16 cellular contexts compared by ENCODE assay signal in the genomic region with DNA sequence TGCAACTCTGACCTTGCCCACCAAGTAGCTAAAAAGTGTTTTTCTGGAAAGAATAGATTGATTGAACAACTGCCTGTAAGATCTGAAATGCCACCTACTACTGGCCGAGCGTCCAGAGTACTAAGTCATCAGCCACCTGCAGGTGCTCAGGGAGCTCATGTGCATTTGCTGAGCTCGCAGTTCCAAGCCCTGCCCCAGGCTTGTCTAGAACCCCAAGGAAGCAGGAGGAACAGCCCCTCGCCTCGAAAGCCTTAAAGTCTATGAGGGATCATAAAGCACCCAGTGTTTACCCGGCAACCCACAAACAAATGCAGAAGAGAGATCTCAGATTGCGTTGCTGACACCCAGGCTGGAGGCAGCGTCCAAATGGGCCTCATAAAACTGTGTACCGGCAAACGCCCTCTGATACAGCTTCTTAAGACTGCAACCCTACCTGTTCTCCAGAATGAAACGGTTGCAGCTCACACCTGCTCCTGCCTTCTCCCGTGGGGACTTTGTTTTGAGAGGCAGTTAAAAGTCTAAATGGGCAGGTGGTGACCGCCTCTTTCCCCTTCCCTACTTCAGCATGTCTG. TPM values are rescaled to one million over a fixed set of nuclear protein-coding genes. Genes with fewer than 3 reads are reported as not detected.
DNase-seq lines count a peak whose midpoint lies in the region; ATAC-seq and TF ChIP-seq lines count a peak whose summit lies in the region.
"Had no signal": no experiment of that assay in that cellular context is flagged by ENCODE, and none has a peak within 500 bp of the region (broad histone marks: within the 10 kb centered on the region; RNA-seq: fewer than 3 reads in every experiment).

No MANE protein-coding gene starts in this region.

- H3K9me3 Mint-ChIP-seq in Caco-2 (ENCODE audit: unreplicated experiment) (no peaks in the 10 kb centered on the region), brain (no peaks in the 10 kb centered on the region)

- H3K36me3 Mint-ChIP-seq in Caco-2 (ENCODE audit: insufficient read depth, unreplicated experiment), result peaks cover 67% of the 10 kb centered on the region
- H3K36me3 Mint-ChIP-seq in brain, result peaks cover 55% of the 10 kb centered on the region

- H3K4me3 Mint-ChIP-seq in Caco-2 (ENCODE audit: unreplicated experiment) (no peak overlapping the region), brain (peak overlapping the region in 1 of 5 experiments; percentile 15)

- no TSS peak for BruUV-seq in Caco-2 (replicated peaks; lab: Mats Ljungman, UMichigan)

- H2AFZ ChIP-seq in osteoblast (ENCODE audit: low read length), result no peak overlapping the region

- no peaks in the 10 kb centered on the region for H4K20me1 ChIP-seq in osteoblast (ENCODE audit: insufficient read depth, low read length)

- no peak for ATAC-seq in GM21381 (IDR thresholded peaks at IDR 0.05; ENCODE audit: unreplicated experiment)
- ATAC-seq: stimulated activated naive CD8-positive, alpha-beta T cell treated with anti-CD3 and anti-CD28 coated beads, Interleukin-15, Interleukin-2, amounts not matched to agents 100 U/mL and 50 U/mL, for 24 hours had no signal

- no peak overlapping the region for H3K4me2 ChIP-seq in osteoblast (ENCODE audit: insufficient read depth, low read length)
- H3K4me2 ChIP-seq: SK-N-SH had no signal

- H3K27me3 Mint-ChIP-seq in Caco-2 (ENCODE audit: insufficient read depth, unreplicated experiment), result no peaks in the 10 kb centered on the region
- no peaks in the 10 kb centered on the region for H3K27me3 Mint-ChIP-seq in brain

- intact Hi-C loops in Caco-2 (cut with micrococcal nuclease; ENCODE audit: unreplicated experiment), result no loop called here

- no peak overlapping the region for H3K27ac ChIP-seq in osteoblast (ENCODE audit: low read depth, low read length)
- H3K27ac ChIP-seq: HL-60, spleen had no signal

- CTCF ChIA-PET in Caco-2 (lab: Charles Lee), result interaction anchor here (0.6 kb wide), 1 partner anchor 856 kb away, joined by 4 read pairs; no protein-coding TSS in a partner anchor

- H3K36me3 ChIP-seq in Caco-2 (ENCODE audit: control insufficient read depth, insufficient read depth, low read length) (peaks cover 3% of the 10 kb centered on the region; the same call in 1 of the 2 replicates), osteoblast (ENCODE audit: insufficient read depth, low read length) (peaks cover 21% of the 10 kb centered on the region)

- peaks cover 4% of the 10 kb centered on the region for H3K79me2 ChIP-seq in osteoblast (ENCODE audit: insufficient read depth, low read length)

- no peak for TF ChIP-seq CTCF in Caco-2 (IDR thresholded peaks at IDR 0.05; ENCODE audit: insufficient read depth in 1 of 2, low read depth in 1 of 2, low read length in 1 of 2, severe bottlenecking in 1 of 2, unreplicated experiment in 1 of 2)
- no peak for TF ChIP-seq CTCF in brain (conservative IDR thresholded peaks at IDR 0.05)
- no peak for TF ChIP-seq CTCF in osteoblast (IDR thresholded peaks at IDR 0.05; ENCODE audit: extremely low read depth, low read depth, low read length)

- DNase-seq in Caco-2 (no peak), NCI-H1436 treated with DMSO at 0.1 percent for 48 hours (lab: John Stamatoyannopoulos, UW) (peak; percentile 83), osteoblast (ENCODE audit: insufficient read length, low spot score, missing footprints) (peak; percentile 46), kidney glomerular epithelial cell (lab: John Stamatoyannopoulos, UW) (no peak)
- DNase-seq in activated CD4-positive, CD25-positive, alpha-beta regulatory T cell (lab: John Stamatoyannopoulos, UW), result no peak
- DNase-seq: activated CD8-positive, alpha-beta memory T cell treated with anti-CD3 and anti-CD28 coated beads, Interleukin-2, amount 50 U/mL, for 4 hours; activated naive CD4-positive, alpha-beta T cell treated with anti-CD3 and anti-CD28 coated beads, Interleukin-2, amount 50 U/mL, for 16 hours; KG1; NCI-H1092 treated with DMSO at 0.1 percent for 48 hours; NCI-H510A treated with DMSO at 0.1 percent for 48 hours; SK-N-SH; spleen; stimulated activated naive CD8-positive, alpha-beta T cell treated with anti-CD3 and anti-CD28 coated beads, Interleukin-15, Interleukin-2, amounts not matched to agents 100 U/mL and 50 U/mL, for 24 hours had no signal

- H3K27me3 ChIP-seq in Caco-2 (replicated peaks; ENCODE audit: control insufficient read depth, insufficient read depth, low read length), result no peaks in the 10 kb centered on the region
- H3K27me3 ChIP-seq in osteoblast (ENCODE audit: insufficient read depth, low read length), result no peaks in the 10 kb centered on the region
- H3K27me3 ChIP-seq: spleen had no signal

- POLR2A ChIA-PET in Caco-2 (lab: Charles Lee), result no interaction called here

- H3K4me3 ChIP-seq in Caco-2 (ENCODE audit: low read depth, low read length) (no peak overlapping the region), osteoblast (ENCODE audit: insufficient read depth, low read length) (no peak overlapping the region)
- H3K4me3 ChIP-seq: spleen had no signal

- H3K4me1 Mint-ChIP-seq in Caco-2 (ENCODE audit: low read depth, unreplicated experiment) (peaks cover 34% of the 10 kb centered on the region), brain (peaks cover 38% of the 10 kb centered on the region)

- peaks cover 42% of the 10 kb centered on the region for H3K4me1 ChIP-seq in Caco-2
- peaks cover 34% of the 10 kb centered on the region for H3K4me1 ChIP-seq in osteoblast (ENCODE audit: insufficient read depth, low read length)

- H3K27ac Mint-ChIP-seq in Caco-2 (ENCODE audit: unreplicated experiment) (peak overlapping the region; percentile 16), brain (peak overlapping the region in 4 of 5 experiments; percentile 8 to 53 (median 36))

- no peaks in the 10 kb centered on the region for H3K9me3 ChIP-seq in Caco-2
- H3K9me3 ChIP-seq in osteoblast (ENCODE audit: low read depth, low read length), result no peaks in the 10 kb centered on the region
- H3K9me3 ChIP-seq: SK-N-SH, spleen had no signal

RNA-seq across cellular contexts. Expression of a gene that starts 6.8 kb away (rescaled TPM):
- total RNA-seq in Caco-2 (2022), result 47.7 and 48.4 TPM in 2 replicates
- 29.7 TPM for polyA plus RNA-seq in brain (ENCODE audit: insufficient read depth, low read depth, low replicate concordance)
- total RNA-seq in osteoblast, result 29.8 and 32.6 TPM in 2 replicates

RNA-seq across cellular contexts. Expression of a gene that starts 52.3 kb away (rescaled TPM):
- total RNA-seq in Caco-2 (2022), result 33.9 and 34.2 TPM in 2 replicates
- 40.4 TPM for polyA plus RNA-seq in brain (ENCODE audit: insufficient read depth, low read depth, low replicate concordance)
- 7.2 and 7.7 TPM in 2 replicates for total RNA-seq in osteoblast

Comparison
In these comparisons a context has a peak if more than half of its experiments do, and no peak if none do; other contexts are left out.
1. DNase-seq: peak in NCI-H1436 treated with DMSO at 0.1 percent for 48 hours (single experiment) and osteoblast (single experiment); none in Caco-2 (0 of 2), kidney glomerular epithelial cell (single experiment) and activated CD4-positive, CD25-positive, alpha-beta regulatory T cell (0 of 4).